Comparison of ENCODE assay signal across 19 cellular contexts in genomic region chr2:58133395-58133794, GRCh38.
DNase-seq lines count a peak whose midpoint lies in the region; ATAC-seq, FAIRE-seq and TF ChIP-seq lines count a peak whose summit lies in the region.
"Had no signal": no experiment of that assay in that cellular context is flagged by ENCODE, and none has a peak within 500 bp of the region (broad histone marks: within the 10 kb centered on the region; RNA-seq: fewer than 3 reads in every experiment).

No MANE protein-coding gene starts in this region.

- TF ChIP-seq POLR2A in endothelial cell of umbilical vein (IDR thresholded peaks at IDR 0.05; ENCODE audit: low read depth, low read length): no peak

- peak; percentile 9 for DNase-seq in EH (ENCODE audit: low read depth)
- DNase-seq in SK-MEL-5 (ENCODE audit: low read depth, low spot score): peak; percentile 91
- peak; percentile 11 for DNase-seq in endothelial cell of umbilical vein (ENCODE audit: low read depth, low spot score)
- DNase-seq in foreskin keratinocyte: no peak
- DNase-seq in OCI-M1 (lab: John Stamatoyannopoulos, UW): no peak
- no peak for DNase-seq in LoVo (ENCODE audit: low spot score)
- DNase-seq in upper lobe of right lung: no peak
- DNase-seq: COR-L47, MV-4-11, NCI-H1436, NCI-H2029 treated with DMSO at 0.1 percent for 48 hours, NCI-H524 had no signal

- H3K9ac ChIP-seq in endothelial cell of umbilical vein (replicated peaks; ENCODE audit: extremely low read depth, insufficient read depth, low read length): no peak overlapping the region

- intact Hi-C loops in endothelial cell of umbilical vein (cut with micrococcal nuclease): loop anchor here (5.0 kb wide), 1 partner anchor 86 kb away; the partner anchor contains the start of gene VRK2
- intact Hi-C loops in upper lobe of right lung (cut with DNase I): no loop called here

- H3K9me1 ChIP-seq in endothelial cell of umbilical vein (replicated peaks; ENCODE audit: control insufficient read depth, extremely low read depth, insufficient read depth, low read length): no peaks in the 10 kb centered on the region

- H2AFZ ChIP-seq in endothelial cell of umbilical vein (ENCODE audit: low read depth, low read length): no peak overlapping the region

- H3K9me3 ChIP-seq in endothelial cell of umbilical vein (replicated peaks; ENCODE audit: control insufficient read depth, insufficient read depth, low read length) (no peaks in the 10 kb centered on the region), upper lobe of right lung (no peaks in the 10 kb centered on the region)

- H3K36me3 ChIP-seq in endothelial cell of umbilical vein (ENCODE audit: control insufficient read depth in 2 of 2, extremely low read depth in 1 of 2, insufficient read depth in 2 of 2, low read length in 2 of 2) (peaks cover 0 to 2% of the 10 kb centered on the region in 2 experiments), upper lobe of right lung (peaks cover 3% of the 10 kb centered on the region)

- no peak overlapping the region for H3K4me3 Mint-ChIP-seq in activated T-helper 17 cell treated with anti-CD3 and anti-CD28 coated beads, Interleukin-2, amount 50 U/mL, for 72 hours
- H3K4me3 Mint-ChIP-seq: IgD-negative memory B cell had no signal

- no peaks in the 10 kb centered on the region for H3K79me2 ChIP-seq in endothelial cell of umbilical vein (ENCODE audit: control insufficient read depth, insufficient read depth, low read length)

- POLR2A ChIA-PET in endothelial cell of umbilical vein (lab: Charles Lee): no interaction called here

- H3K4me3 ChIP-seq in endothelial cell of umbilical vein (replicated peaks in 1 of 3; ENCODE audit: insufficient read depth in 1 of 3, low read depth in 1 of 3, low read length in 3 of 3): no peak overlapping the region
- no peak overlapping the region for H3K4me3 ChIP-seq in upper lobe of right lung
- H3K4me3 ChIP-seq: SK-N-MC had no signal

- H3K36me3 Mint-ChIP-seq in activated T-helper 17 cell treated with anti-CD3 and anti-CD28 coated beads, Interleukin-2, amount 50 U/mL, for 72 hours (ENCODE audit: low read depth): peaks cover 29% of the 10 kb centered on the region

- H3K4me2 ChIP-seq in endothelial cell of umbilical vein (ENCODE audit: insufficient read depth, low read length): no peak overlapping the region

- H3K4me1 Mint-ChIP-seq in activated T-helper 17 cell treated with anti-CD3 and anti-CD28 coated beads, Interleukin-2, amount 50 U/mL, for 72 hours: no peaks in the 10 kb centered on the region
- H3K4me1 Mint-ChIP-seq: IgD-negative memory B cell had no signal

- no peaks in the 10 kb centered on the region for H3K9me3 Mint-ChIP-seq in activated T-helper 17 cell treated with anti-CD3 and anti-CD28 coated beads, Interleukin-2, amount 50 U/mL, for 72 hours
- H3K9me3 Mint-ChIP-seq: IgD-negative memory B cell had no signal

- BruUV-seq in endothelial cell of umbilical vein (replicated peaks; lab: Mats Ljungman, UMichigan): no TSS peak

- dilution Hi-C loops in endothelial cell of umbilical vein (cut with MboI; ENCODE audit: extremely low pct_ligation_motif_present, low sequenced_read_pairs): no loop called here

- in situ Hi-C loops in SK-MEL-5 (cut with HindIII; ENCODE audit: low pct_unique_long_range_greater_than_20kb, low sequenced_read_pairs): no loop called here

- CTCF ChIA-PET in endothelial cell of umbilical vein (lab: Charles Lee): no interaction called here

- no peaks in the 10 kb centered on the region for H3K27me3 Mint-ChIP-seq in activated T-helper 17 cell treated with anti-CD3 and anti-CD28 coated beads, Interleukin-2, amount 50 U/mL, for 72 hours
- H3K27me3 Mint-ChIP-seq: IgD-negative memory B cell had no signal

- H3K4me1 ChIP-seq in endothelial cell of umbilical vein (ENCODE audit: control insufficient read depth, extremely low read depth, insufficient read depth, low read length): peaks cover 14% of the 10 kb centered on the region
- H3K4me1 ChIP-seq in foreskin keratinocyte: peaks cover 5% of the 10 kb centered on the region
- H3K4me1 ChIP-seq in upper lobe of right lung: peaks cover 4% of the 10 kb centered on the region

- no peak overlapping the region for H3K27ac Mint-ChIP-seq in activated T-helper 17 cell treated with anti-CD3 and anti-CD28 coated beads, Interleukin-2, amount 50 U/mL, for 72 hours

- ATAC-seq in foreskin keratinocyte: peak; percentile 67
- ATAC-seq in activated T-helper 17 cell treated with anti-CD3 and anti-CD28 coated beads, Interleukin-2, amount 50 U/mL, for 72 hours (replicated peaks): no peak
- ATAC-seq in upper lobe of right lung: no peak
- ATAC-seq: Panc1 had no signal

- no peak for FAIRE-seq in endothelial cell of umbilical vein (lab: Jason Lieb, UNC)
- FAIRE-seq: GM19239, H54 had no signal

- TF ChIP-seq CTCF in endothelial cell of umbilical vein (IDR thresholded peaks at IDR 0.05; ENCODE audit: extremely low read depth in 1 of 2, insufficient read depth in 1 of 2, low read depth in 1 of 2, low read length in 2 of 2) (no peak), foreskin keratinocyte (conservative IDR thresholded peaks at IDR 0.05) (no peak), upper lobe of right lung (IDR thresholded peaks at IDR 0.05) (no peak)

- no peaks in the 10 kb centered on the region for H3K27me3 ChIP-seq in endothelial cell of umbilical vein (ENCODE audit: control insufficient read depth in 2 of 2, insufficient read depth in 2 of 2, low read length in 2 of 2)
- no peaks in the 10 kb centered on the region for H3K27me3 ChIP-seq in foreskin keratinocyte
- H3K27me3 ChIP-seq in upper lobe of right lung: no peaks in the 10 kb centered on the region

- H3K27ac ChIP-seq in endothelial cell of umbilical vein (ENCODE audit: insufficient read depth, low read depth, low read length) (no peak overlapping the region), foreskin keratinocyte (no peak overlapping the region), upper lobe of right lung (no peak overlapping the region)
- H3K27ac ChIP-seq: C4-2B, SK-N-MC had no signal

- H4K20me1 ChIP-seq in endothelial cell of umbilical vein (replicated peaks; ENCODE audit: control insufficient read depth, extremely low read depth, insufficient read depth, low read length): no peaks in the 10 kb centered on the region

TF ChIP-seq in endothelial cell of umbilical vein, 7 proteins besides CTCF, POLR2A, EP300 and RAD21:
- TF ChIP-seq FOS (IDR thresholded peaks at IDR 0.05; ENCODE audit: borderline replicate concordance, insufficient read depth, low read length) (peak; percentile 30), JUN (IDR thresholded peaks at IDR 0.05; ENCODE audit: borderline replicate concordance, insufficient read depth, insufficient read length, low read depth) (no peak), POLR2AphosphoS5 (IDR thresholded peaks at IDR 0.05; ENCODE audit: insufficient read depth, low read depth, low read length) (no peak)

Comparison
In these comparisons a context has a peak if more than half of its experiments do, and no peak if none do; other contexts are left out.
1. DNase-seq: peak in EH (single experiment), SK-MEL-5 (single experiment) and endothelial cell of umbilical vein (single experiment); none in foreskin keratinocyte (0 of 2), OCI-M1 (single experiment), LoVo (single experiment) and upper lobe of right lung (single experiment).